17 cellular contexts compared by ENCODE assay signal in the genomic region with DNA sequence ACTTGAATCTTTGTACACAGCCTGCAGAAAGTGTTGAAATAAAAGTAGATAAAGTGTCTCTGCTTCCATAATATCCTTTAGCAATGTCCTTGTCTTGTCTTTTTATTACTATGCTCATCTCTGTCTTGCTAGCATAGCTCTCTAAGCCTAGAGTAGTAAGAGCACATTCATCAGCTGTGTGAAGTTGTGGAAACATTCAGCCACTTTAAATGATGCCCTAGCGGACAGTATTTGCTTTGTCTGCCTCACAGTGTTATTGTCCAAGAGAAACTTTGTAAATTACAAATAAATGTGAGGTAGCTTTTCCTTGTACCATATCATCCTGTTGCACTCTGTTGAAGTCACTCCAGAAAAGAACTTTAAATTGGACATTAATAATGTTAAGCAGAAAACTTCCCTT.
DNase-seq lines count a peak whose midpoint lies in the region; ATAC-seq, FAIRE-seq and TF ChIP-seq lines count a peak whose summit lies in the region.
"Had no signal": no experiment of that assay in that cellular context is flagged by ENCODE, and none has a peak within 500 bp of the region (broad histone marks: within the 10 kb centered on the region; RNA-seq: fewer than 3 reads in every experiment).

No MANE protein-coding gene starts in this region.

- DNase-seq in Caco-2 (no peak), HCT116 (ENCODE audit: low read depth, low spot score) (no peak), GM12878 (ENCODE audit: low read depth, low spot score) (no peak), mesendoderm (peak; percentile 2), stomach (no peak), NCI-H526 treated with DMSO at 0.1 percent for 48 hours (lab: John Stamatoyannopoulos, UW) (no peak), DMS153 (lab: John Stamatoyannopoulos, UW) (no peak), T-helper 1 cell (no peak)
- DNase-seq: IMR-90, Kasumi-1, MM.1S, NCI-H1105, NCI-H1694, NCI-H69, SW 1271 had no signal

- H3K56ac ChIP-seq in mesendoderm (ENCODE audit: low read length), result no peak overlapping the region

- no peak overlapping the region for H3K4me3 ChIP-seq in Caco-2 (ENCODE audit: low read depth, low read length)
- no peak overlapping the region for H3K4me3 ChIP-seq in HCT116 (replicated peaks in 1 of 2; ENCODE audit: low read depth in 1 of 2, low read length in 2 of 2)
- no peak overlapping the region for H3K4me3 ChIP-seq in GM12878
- H3K4me3 ChIP-seq in mesendoderm (ENCODE audit: low read length), result no peak overlapping the region
- H3K4me3 ChIP-seq in stomach, result no peak overlapping the region

- no peak overlapping the region for H2BK15ac ChIP-seq in mesendoderm (replicated peaks; ENCODE audit: low read depth)

- H3K4me2 ChIP-seq in HCT116 (ENCODE audit: low read length) (no peak overlapping the region), GM12878 (ENCODE audit: control insufficient read depth, insufficient read depth) (no peak overlapping the region), mesendoderm (ENCODE audit: low read length) (no peak overlapping the region)

- no peaks in the 10 kb centered on the region for H3K79me1 ChIP-seq in mesendoderm (ENCODE audit: low read length)

- H3K36me3 Mint-ChIP-seq in Caco-2 (ENCODE audit: insufficient read depth, unreplicated experiment), result no peaks in the 10 kb centered on the region

- intact Hi-C loops in Caco-2 (cut with micrococcal nuclease; ENCODE audit: unreplicated experiment) (no loop called here), HCT116 (cut with micrococcal nuclease) (no loop called here), GM12878 (cut with micrococcal nuclease; ENCODE audit: unreplicated experiment) (no loop called here), stomach (cut with DNase I; ENCODE audit: low total_unique reads) (no loop called here)

- TF ChIP-seq POLR2A in HCT116 (IDR thresholded peaks at IDR 0.05; ENCODE audit: borderline replicate concordance, extremely low read depth, insufficient read depth, insufficient read length) (no peak), GM12878 (IDR thresholded peaks at IDR 0.05; ENCODE audit: low read depth, low read length) (no peak), stomach (IDR thresholded peaks at IDR 0.05) (no peak)

- H3K36me3 ChIP-seq in Caco-2 (ENCODE audit: control insufficient read depth, insufficient read depth, low read length), result no peaks in the 10 kb centered on the region
- H3K36me3 ChIP-seq in HCT116 (ENCODE audit: control insufficient read depth in 1 of 2, insufficient read depth in 2 of 2, low read length in 2 of 2), result no peaks in the 10 kb centered on the region
- H3K36me3 ChIP-seq in GM12878 (ENCODE audit: control insufficient read depth in 2 of 2, insufficient read depth in 2 of 2, low read length in 1 of 2), result no peaks in the 10 kb centered on the region
- no peaks in the 10 kb centered on the region for H3K36me3 ChIP-seq in mesendoderm (ENCODE audit: control insufficient read depth, insufficient read depth, low read length)
- H3K36me3 ChIP-seq in stomach, result no peaks in the 10 kb centered on the region

- H4K8ac ChIP-seq in mesendoderm (ENCODE audit: low read depth, low read length), result no peak overlapping the region

- H3K23ac ChIP-seq in mesendoderm (ENCODE audit: low read length), result no peak overlapping the region

- 0% methylated on average over 1 of the region's 1 CpG for WGBS in GM12878 (ENCODE audit: insufficient coverage, insufficient replicate concordance, low lambda C conversion rate, missing lambda C conversion rate)
- no CpG with 5 or more reads among the region's 1 CpG for WGBS in mesendoderm (ENCODE audit: extremely low coverage, insufficient coverage, low lambda C conversion rate)
- WGBS in stomach, 5 donors, result 31 to 54% (median 43%) methylated on average over 1 of the region's 1 CpG

- in situ Hi-C loops in GM12878 (cut with MboI), result no loop called here

- TF ChIP-seq RAD21 in HCT116 (IDR thresholded peaks at IDR 0.05; ENCODE audit: low read depth), result no peak
- no peak for TF ChIP-seq RAD21 in GM12878 (IDR thresholded peaks at IDR 0.05; ENCODE audit: insufficient read depth, low read depth, low read length)

- no peak overlapping the region for H3K4ac ChIP-seq in mesendoderm (ENCODE audit: low read depth, low read length)

- POLR2A ChIA-PET in Caco-2 (lab: Charles Lee), result no interaction called here
- POLR2A ChIA-PET in HCT116 (lab: Charles Lee), result no interaction called here
- POLR2A ChIA-PET in GM12878 (lab: Charles Lee), result no interaction called here

- H3K27me3 ChIP-seq in Caco-2 (replicated peaks; ENCODE audit: control insufficient read depth, insufficient read depth, low read length), result no peaks in the 10 kb centered on the region
- H3K27me3 ChIP-seq in HCT116 (ENCODE audit: insufficient read depth, low read length), result peaks cover 35% of the 10 kb centered on the region
- H3K27me3 ChIP-seq in GM12878 (replicated peaks in 1 of 2; ENCODE audit: control insufficient read depth in 2 of 2, insufficient read depth in 2 of 2, low read length in 1 of 2), result no peaks in the 10 kb centered on the region; a peak in 1 of 4 replicates
- no peaks in the 10 kb centered on the region for H3K27me3 ChIP-seq in mesendoderm (ENCODE audit: insufficient read depth, low read length, poor library complexity)
- no peaks in the 10 kb centered on the region for H3K27me3 ChIP-seq in stomach

- CTCF ChIA-PET in Caco-2 (lab: Charles Lee), result no interaction called here
- CTCF ChIA-PET in HCT116 (lab: Charles Lee), result no interaction called here
- CTCF ChIA-PET in GM12878 (lab: Yijun Ruan, JAX), result interaction anchor here (1.7 kb wide), 1 partner anchor 43 kb away, joined by 3 read pairs; no protein-coding TSS in a partner anchor

- H3K79me2 ChIP-seq in HCT116 (ENCODE audit: insufficient read depth, low read length), result no peaks in the 10 kb centered on the region
- H3K79me2 ChIP-seq in GM12878 (ENCODE audit: control insufficient read depth, insufficient read depth, low read length), result no peaks in the 10 kb centered on the region
- H3K79me2 ChIP-seq in mesendoderm (ENCODE audit: control insufficient read depth, insufficient read depth, low read length), result no peaks in the 10 kb centered on the region

- TF ChIP-seq CTCF in Caco-2 (IDR thresholded peaks at IDR 0.05; ENCODE audit: insufficient read depth in 1 of 2, low read depth in 1 of 2, low read length in 1 of 2, severe bottlenecking in 1 of 2, unreplicated experiment in 1 of 2) (peak; percentile 29 to 31), HCT116 (IDR thresholded peaks at IDR 0.05 in 2 of 3, conservative IDR thresholded peaks at IDR 0.05 in 1 of 3; ENCODE audit: borderline replicate concordance in 1 of 3, insufficient read depth in 1 of 3, low read depth in 2 of 3, low read length in 2 of 3) (peak in 2 of 3 experiments; percentile 13 to 40; a peak in 2 of 6 replicates), GM12878 (IDR thresholded peaks at IDR 0.05 in 2 of 3, conservative IDR thresholded peaks at IDR 0.05 in 1 of 3; ENCODE audit: control insufficient read depth in 2 of 3, extremely low read depth in 1 of 3, insufficient read depth in 1 of 3, low read depth in 3 of 3, low read length in 3 of 3) (no peak), stomach (IDR thresholded peaks at IDR 0.05) (no peak)

- no peak overlapping the region for H2AK5ac ChIP-seq in mesendoderm (ENCODE audit: low read length)

- no peaks in the 10 kb centered on the region for H3K9me3 Mint-ChIP-seq in Caco-2 (ENCODE audit: unreplicated experiment)

- H4K20me1 ChIP-seq in HCT116 (ENCODE audit: insufficient read depth) (no peaks in the 10 kb centered on the region), GM12878 (ENCODE audit: control insufficient read depth, insufficient read depth) (no peaks in the 10 kb centered on the region)

- H3K4me1 ChIP-seq in Caco-2 (no peaks in the 10 kb centered on the region), HCT116 (ENCODE audit: control insufficient read depth in 1 of 2, insufficient read depth in 2 of 2, low read length in 2 of 2) (no peaks in the 10 kb centered on the region), GM12878 (ENCODE audit: control insufficient read depth, insufficient read depth, low read length) (no peaks in the 10 kb centered on the region), mesendoderm (ENCODE audit: control insufficient read depth, low read depth, low read length) (no peaks in the 10 kb centered on the region), stomach (no peaks in the 10 kb centered on the region)

- no peaks in the 10 kb centered on the region for H3K9me3 ChIP-seq in Caco-2
- no peaks in the 10 kb centered on the region for H3K9me3 ChIP-seq in HCT116 (ENCODE audit: control insufficient read depth in 1 of 2, insufficient read depth in 1 of 2, low read depth in 1 of 2, low read length in 2 of 2)
- H3K9me3 ChIP-seq in GM12878 (replicated peaks; ENCODE audit: control insufficient read depth, insufficient read depth, low read length), result no peaks in the 10 kb centered on the region
- no peaks in the 10 kb centered on the region for H3K9me3 ChIP-seq in stomach

- no peak for TF ChIP-seq EP300 in GM12878 (IDR thresholded peaks at IDR 0.05; ENCODE audit: borderline replicate concordance in 1 of 2, control insufficient read depth in 1 of 2, low read depth in 2 of 2, low read length in 2 of 2)
- TF ChIP-seq EP300 in stomach (IDR thresholded peaks at IDR 0.05), result no peak

- H3K9ac ChIP-seq in HCT116 (ENCODE audit: low read length) (no peak overlapping the region), GM12878 (ENCODE audit: control insufficient read depth, insufficient read depth, low read length) (no peak overlapping the region), mesendoderm (ENCODE audit: low read length) (no peak overlapping the region)

- ATAC-seq in HCT116 (no peak), GM12878 (peak; percentile 37; the same call in 1 of the 3 replicates)

- peaks cover 8% of the 10 kb centered on the region for H3K27me3 Mint-ChIP-seq in Caco-2 (ENCODE audit: insufficient read depth, unreplicated experiment)

- no peaks in the 10 kb centered on the region for H3K9me2 ChIP-seq in HCT116 (ENCODE audit: insufficient read depth)

- SMC1A ChIA-PET in GM12878 (lab: Charles Lee; ENCODE audit: uncharacterized antibody, unreplicated experiment), result no interaction called here

- BruUV-seq in Caco-2 (replicated peaks; lab: Mats Ljungman, UMichigan), result no TSS peak
- no TSS peak for BruUV-seq in HCT116 (replicated peaks; lab: Mats Ljungman, UMichigan)
- BruUV-seq in GM12878 (replicated peaks; lab: Mats Ljungman, UMichigan), result no TSS peak

- no peak overlapping the region for H4K5ac ChIP-seq in mesendoderm (ENCODE audit: low read length)

- no peaks in the 10 kb centered on the region for H3K4me1 Mint-ChIP-seq in Caco-2 (ENCODE audit: low read depth, unreplicated experiment)

- H3K27ac Mint-ChIP-seq in Caco-2 (ENCODE audit: unreplicated experiment), result no peak overlapping the region

- H2BK120ac ChIP-seq in mesendoderm (ENCODE audit: low read depth, low read length), result no peak overlapping the region

- H3K27ac ChIP-seq in HCT116 (ENCODE audit: low read depth, low read length), result no peak overlapping the region
- no peak overlapping the region for H3K27ac ChIP-seq in GM12878 (ENCODE audit: control insufficient read depth, insufficient read depth)
- H3K27ac ChIP-seq in mesendoderm (ENCODE audit: low read depth, low read length), result no peak overlapping the region
- H3K27ac ChIP-seq in stomach, result no peak overlapping the region
- H3K27ac ChIP-seq: C4-2B, RWPE1 had no signal

- no peak overlapping the region for H3K4me3 Mint-ChIP-seq in Caco-2 (ENCODE audit: unreplicated experiment)

- H3K18ac ChIP-seq in mesendoderm (ENCODE audit: low read length), result no peak overlapping the region

- H2AFZ ChIP-seq in HCT116 (ENCODE audit: low read depth, low read length, poor library complexity, severe bottlenecking) (no peak overlapping the region), GM12878 (ENCODE audit: control insufficient read depth, low read depth, low read length) (no peak overlapping the region)

- H2BK5ac ChIP-seq in mesendoderm (ENCODE audit: low read length), result no peak overlapping the region

- RAD21 ChIA-PET in HCT116 (lab: Charles Lee; ENCODE audit: low non-redundant PET in 1 of 2, low total read pairs in 2 of 2, uncharacterized antibody in 2 of 2, unreplicated experiment in 2 of 2), result no interaction called here
- RAD21 ChIA-PET in GM12878 (lab: Charles Lee; ENCODE audit: unreplicated experiment), result no interaction called here

- no peak for FAIRE-seq in GM12878 (lab: Jason Lieb, UNC)

Comparison
In these comparisons a context has a peak if more than half of its experiments do, and no peak if none do; other contexts are left out.
1. CTCF ChIP-seq: peak in Caco-2 (2 of 2) and HCT116 (2 of 3); none in GM12878 (0 of 3) and stomach (0 of 7).